7 cellular contexts compared by ENCODE assay signal in the genomic region with DNA sequence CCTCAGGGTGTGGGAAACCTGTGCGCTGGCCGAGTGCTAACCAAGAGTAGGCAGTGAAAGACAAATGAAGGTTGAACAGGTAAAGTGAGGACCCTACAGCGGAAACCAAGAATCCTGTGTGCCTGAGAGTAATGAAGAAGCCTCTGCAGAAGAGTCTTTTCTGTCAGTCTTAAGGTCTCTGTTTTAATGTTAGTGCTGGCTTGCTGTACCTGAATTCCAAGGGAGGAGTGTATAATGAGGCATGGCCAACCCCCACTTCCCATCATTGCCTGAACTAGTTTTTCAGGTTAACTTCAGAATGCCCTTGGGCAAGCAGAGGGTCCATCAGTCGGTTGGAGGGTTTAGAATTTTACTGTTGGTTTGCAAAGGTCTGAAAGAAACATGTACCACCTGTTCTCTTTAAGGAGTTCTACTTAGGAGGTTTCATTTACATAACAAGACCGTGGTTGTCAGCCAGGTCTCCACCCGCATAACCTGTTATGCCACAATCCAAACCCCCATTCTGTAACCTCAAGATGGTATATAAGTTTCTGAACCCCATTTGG. TPM values are rescaled to one million over a fixed set of nuclear protein-coding genes. Genes with fewer than 3 reads are reported as not detected.
DNase-seq lines count a peak whose midpoint lies in the region; ATAC-seq and TF ChIP-seq lines count a peak whose summit lies in the region.

No MANE protein-coding gene starts in this region.

- no peaks in the 10 kb centered on the region for H3K9me3 ChIP-seq in RWPE2 (ENCODE audit: severe bottlenecking)

- peak; percentile 29 for ATAC-seq in GM18873 (IDR thresholded peaks at IDR 0.05; ENCODE audit: low FRiP score, unreplicated experiment)
- ATAC-seq in HG02678 (IDR thresholded peaks at IDR 0.05; ENCODE audit: unreplicated experiment), result peak; percentile 28
- ATAC-seq in RWPE2 (ENCODE audit: low read depth), result peak; percentile 55
- ATAC-seq in HG02973 (IDR thresholded peaks at IDR 0.05; ENCODE audit: unreplicated experiment), result no peak

- H3K4me1 Mint-ChIP-seq in progenitor cell of endocrine pancreas (ENCODE audit: low read depth), result peaks cover 10% of the 10 kb centered on the region

- peak overlapping the region; percentile 93 for H3K4me3 ChIP-seq in RWPE2 (ENCODE audit: severe bottlenecking)
- H3K4me3 ChIP-seq in fibroblast of mammary gland (ENCODE audit: control insufficient read depth, low read depth, low read length), result peak overlapping the region; percentile 91

- DNase-seq in RWPE2 (ENCODE audit: low spot score) (no peak), fibroblast of mammary gland (ENCODE audit: low read depth) (no peak), progenitor cell of endocrine pancreas (ENCODE audit: low spot score, unreplicated experiment) (no peak)
- DNase-seq in activated CD8-positive, alpha-beta memory T cell treated with anti-CD3 and anti-CD28 coated beads for 24 hours, result no peak

- H3K4me1 ChIP-seq in RWPE2 (ENCODE audit: insufficient read depth, poor library complexity, severe bottlenecking), result peaks cover 6% of the 10 kb centered on the region

- peaks cover 31% of the 10 kb centered on the region for H3K36me3 ChIP-seq in RWPE2 (ENCODE audit: low read depth)

- peak overlapping the region; percentile 97 for H3K27ac Mint-ChIP-seq in progenitor cell of endocrine pancreas

- TF ChIP-seq CTCF in RWPE2 (IDR thresholded peaks at IDR 0.05; ENCODE audit: poor library complexity, severe bottlenecking), result no peak
- TF ChIP-seq CTCF in fibroblast of mammary gland (conservative IDR thresholded peaks at IDR 0.05; ENCODE audit: control insufficient read depth, insufficient read depth, low read depth, low read length), result no peak
- no peak for TF ChIP-seq CTCF in progenitor cell of endocrine pancreas (IDR thresholded peaks at IDR 0.05; ENCODE audit: unreplicated experiment)

- peaks cover 9% of the 10 kb centered on the region for H3K36me3 Mint-ChIP-seq in progenitor cell of endocrine pancreas (ENCODE audit: insufficient read depth)

- peak overlapping the region; percentile 60 for H3K27ac ChIP-seq in RWPE2 (ENCODE audit: poor library complexity, severe bottlenecking)

- peak overlapping the region; percentile 100 for H3K4me3 Mint-ChIP-seq in progenitor cell of endocrine pancreas (ENCODE audit: low read depth)

- H3K27me3 ChIP-seq in RWPE2 (ENCODE audit: insufficient read depth, poor library complexity, severe bottlenecking), result no peaks in the 10 kb centered on the region

- peaks cover 4% of the 10 kb centered on the region for H3K9me3 Mint-ChIP-seq in progenitor cell of endocrine pancreas (ENCODE audit: low read depth)

- no peaks in the 10 kb centered on the region for H3K27me3 Mint-ChIP-seq in progenitor cell of endocrine pancreas

RNA-seq across cellular contexts. Expression of a gene that starts 0.6 kb away (rescaled TPM):
- total RNA-seq in progenitor cell of endocrine pancreas, result 60.8 and 63.2 TPM in 2 replicates

RNA-seq across cellular contexts. Expression of a gene that starts 30.9 kb away (rescaled TPM):
- 20.0 and 20.3 TPM in 2 replicates for total RNA-seq in progenitor cell of endocrine pancreas

RNA-seq across cellular contexts. Expression of a gene that starts 31.9 kb away (rescaled TPM):
- 154 and 162 TPM in 2 replicates for total RNA-seq in progenitor cell of endocrine pancreas
